Comparison of ENCODE assay signal across 28 cellular contexts in the genomic region with DNA sequence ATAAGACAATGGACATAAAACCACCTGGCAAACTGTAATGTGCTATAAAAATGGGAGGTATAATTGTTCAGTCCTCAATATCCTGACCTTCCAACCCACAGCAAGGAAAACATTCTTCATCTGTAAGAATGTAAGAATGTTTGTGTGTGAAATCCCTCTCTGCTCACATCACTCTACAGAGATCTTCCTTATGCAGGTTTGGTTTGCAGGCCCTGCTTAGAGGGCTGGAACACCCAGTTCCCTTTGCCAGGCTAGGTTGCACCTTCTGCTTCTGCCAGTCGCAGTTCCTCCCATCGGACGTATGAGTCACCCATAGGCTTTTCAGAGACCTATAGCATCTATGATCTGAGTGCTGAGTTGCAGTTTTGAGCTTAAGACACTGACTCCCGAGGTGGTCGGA. TPM values are rescaled to one million over a fixed set of nuclear protein-coding genes. Genes with fewer than 3 reads are reported as not detected.
DNase-seq lines count a peak whose midpoint lies in the region; FAIRE-seq and TF ChIP-seq lines count a peak whose summit lies in the region.
"Had no signal": no experiment of that assay in that cellular context is flagged by ENCODE, and none has a peak within 500 bp of the region (broad histone marks: within the 10 kb centered on the region; RNA-seq: fewer than 3 reads in every experiment).

No MANE protein-coding gene starts in this region.

- no peak overlapping the region for H3T11ph ChIP-seq in H9 (ENCODE audit: low read length)

- no peak for TF ChIP-seq CTCF in HFFc6 (IDR thresholded peaks at IDR 0.05)
- no peak for TF ChIP-seq CTCF in astrocyte (IDR thresholded peaks at IDR 0.05; ENCODE audit: insufficient read depth, low read depth, low read length)
- TF ChIP-seq CTCF in Peyer's patch (IDR thresholded peaks at IDR 0.05), result no peak
- no peak for TF ChIP-seq CTCF in stomach (IDR thresholded peaks at IDR 0.05)
- TF ChIP-seq CTCF in H9 (conservative IDR thresholded peaks at IDR 0.05), result no peak

- H4K5ac ChIP-seq in H9 (ENCODE audit: insufficient read length, low read depth, low read length), result no peak overlapping the region

- no peak overlapping the region for H4K8ac ChIP-seq in H9 (replicated peaks; ENCODE audit: insufficient read length, low read depth, low read length)

- no peak overlapping the region for H2BK120ac ChIP-seq in H9 (ENCODE audit: low read depth, low read length, poor library complexity, severe bottlenecking)

- no peaks in the 10 kb centered on the region for H3K36me3 ChIP-seq in astrocyte (ENCODE audit: insufficient read depth, low read length)
- H3K36me3 ChIP-seq in Peyer's patch, result no peaks in the 10 kb centered on the region
- peaks cover 0 to 15% (median 7%) of the 10 kb centered on the region in 4 donors for H3K36me3 ChIP-seq in stomach
- H3K36me3 ChIP-seq: ascending aorta, right lobe of liver, upper lobe of left lung had no signal

- H2AFZ ChIP-seq in astrocyte (ENCODE audit: low read depth, low read length) (no peak overlapping the region), H9 (ENCODE audit: low read length) (no peak overlapping the region)

- H3K4me2 ChIP-seq in astrocyte (ENCODE audit: low read length) (no peak overlapping the region), H9 (ENCODE audit: insufficient read depth, insufficient read length, low read length) (no peak overlapping the region)

- no peak overlapping the region for H4K91ac ChIP-seq in H9 (ENCODE audit: insufficient read length, low read depth, low read length)

- H2BK12ac ChIP-seq in H9 (ENCODE audit: insufficient read length, low read depth, low read length), result no peak overlapping the region

- H3K18ac ChIP-seq in H9 (ENCODE audit: insufficient read length, low read depth, low read length), result no peak overlapping the region

- no peak overlapping the region for H3K56ac ChIP-seq in H9 (ENCODE audit: insufficient read length, low read depth, low read length)

- no peak overlapping the region for H3K14ac ChIP-seq in H9 (ENCODE audit: insufficient read depth, low read length)

- no peak overlapping the region for H2BK15ac ChIP-seq in H9 (ENCODE audit: low read depth, low read length)

- H2BK20ac ChIP-seq in H9 (ENCODE audit: low read depth, low read length, poor library complexity, severe bottlenecking), result no peak overlapping the region

- H3K9me3 ChIP-seq in astrocyte (ENCODE audit: insufficient read depth, low read depth, low read length) (no peaks in the 10 kb centered on the region), Peyer's patch (no peaks in the 10 kb centered on the region), stomach (no peaks in the 10 kb centered on the region), H9 (ENCODE audit: control insufficient read depth, low read depth, low read length) (no peaks in the 10 kb centered on the region)
- H3K9me3 ChIP-seq: ascending aorta, right lobe of liver, upper lobe of left lung had no signal

- H3K4me3 ChIP-seq in astrocyte (ENCODE audit: insufficient read depth, low read depth, low read length) (no peak overlapping the region), skeletal muscle cell (ENCODE audit: low read depth, low read length) (no peak overlapping the region), Peyer's patch (no peak overlapping the region), stomach (no peak overlapping the region)
- H3K4me3 ChIP-seq: ascending aorta, right lobe of liver, upper lobe of left lung had no signal

- TF ChIP-seq POLR2A in Peyer's patch (IDR thresholded peaks at IDR 0.05) (no peak), stomach (IDR thresholded peaks at IDR 0.05) (no peak)

- no peak overlapping the region for H2AK5ac ChIP-seq in H9 (ENCODE audit: insufficient read length, low read length)

- peaks cover 5% of the 10 kb centered on the region for H3K4me1 ChIP-seq in astrocyte (ENCODE audit: insufficient read depth, low read length)
- H3K4me1 ChIP-seq in Peyer's patch, result no peaks in the 10 kb centered on the region
- H3K4me1 ChIP-seq in stomach, result no peaks in the 10 kb centered on the region
- peaks cover 2% of the 10 kb centered on the region for H3K4me1 ChIP-seq in H9 (ENCODE audit: insufficient read depth, low read length)
- H3K4me1 ChIP-seq: ascending aorta, right lobe of liver, upper lobe of left lung had no signal

- intact Hi-C loops in stomach (cut with DNase I; ENCODE audit: low total_unique reads), result no loop called here

- H3K27me3 Mint-ChIP-seq in HFFc6 (ENCODE audit: insufficient read depth) (no peaks in the 10 kb centered on the region; the same call in 1 of the 2 replicates), astrocyte (ENCODE audit: low read depth, unreplicated experiment) (no peaks in the 10 kb centered on the region), H9 (ENCODE audit: low read depth) (no peaks in the 10 kb centered on the region)
- H3K27me3 Mint-ChIP-seq: activated CD4-positive, alpha-beta T cell treated with anti-CD3 and anti-CD28 coated beads for 36 hours; activated naive CD8-positive, alpha-beta T cell treated with anti-CD3 and anti-CD28 coated beads for 36 hours; stimulated activated memory B cell treated with anti-CD40 and anti-IgM and Interleukin-4, amounts not matched to agents 10 μg/mL and 1 μg/mL and 100 μg/mL, for 72 hours; T-helper 17 cell had no signal

- no peaks in the 10 kb centered on the region for H3K23me2 ChIP-seq in H9 (ENCODE audit: insufficient read length, low read depth, low read length, poor library complexity, severe bottlenecking)

- H2BK5ac ChIP-seq in H9 (ENCODE audit: insufficient read length, low read length), result no peak overlapping the region

- DNase-seq in HFFc6 (peak; percentile 19), astrocyte (ENCODE audit: low read depth) (peak; percentile 51), hepatic stellate cell (ENCODE audit: low spot score) (peak; percentile 17), skeletal muscle cell (ENCODE audit: low read depth) (peak; percentile 34), Peyer's patch (no peak), stomach (no peak), H9 (no peak)
- DNase-seq: activated CD4-positive, alpha-beta T cell treated with anti-CD3 and anti-CD28 coated beads for 36 hours; activated CD8-positive, alpha-beta memory T cell treated with anti-CD3 and anti-CD28 coated beads for 24 hours; activated effector memory CD4-positive, alpha-beta T cell treated with anti-CD3 and anti-CD28 coated beads, Interleukin-2, amount 50 U/mL, for 16 hours; activated naive CD8-positive, alpha-beta T cell treated with anti-CD3 and anti-CD28 coated beads for 36 hours; Calu3; central memory CD4-positive, alpha-beta T cell; dermis blood vessel endothelial cell; DMS79 treated with DMSO at 0.1 percent for 48 hours; KG1; NCI-H1436 treated with DMSO at 0.1 percent for 48 hours; NCI-H2107; NCI-H446; right lobe of liver; stimulated activated CD4-positive, alpha-beta T cell treated with anti-CD3 and anti-CD28 coated beads, Interleukin-4, amount 100 ng/mL, for 24 hours; T-helper 17 cell; upper lobe of left lung had no signal

- WGBS in stomach, 5 donors, result 60 to 79% (median 70%) methylated on average over 4 to 5 of the region's 5 CpGs
- no CpG with 5 or more reads among the region's 5 CpGs for WGBS in H9 (ENCODE audit: extremely low coverage, insufficient read length, low lambda C conversion rate)

- H3K27me3 ChIP-seq in astrocyte (ENCODE audit: insufficient read depth, low read length) (no peaks in the 10 kb centered on the region), Peyer's patch (no peaks in the 10 kb centered on the region), stomach (no peaks in the 10 kb centered on the region), H9 (ENCODE audit: insufficient read depth, low read length) (no peaks in the 10 kb centered on the region)
- H3K27me3 ChIP-seq: ascending aorta, right lobe of liver, upper lobe of left lung had no signal

- H3K4me1 Mint-ChIP-seq in HFFc6 (ENCODE audit: low read depth) (peaks cover 28% of the 10 kb centered on the region), astrocyte (ENCODE audit: low read depth, unreplicated experiment) (peaks cover 7% of the 10 kb centered on the region), H9 (peaks cover 8 to 19% of the 10 kb centered on the region in 2 experiments)
- H3K4me1 Mint-ChIP-seq: activated CD4-positive, alpha-beta T cell treated with anti-CD3 and anti-CD28 coated beads for 36 hours; activated naive CD8-positive, alpha-beta T cell treated with anti-CD3 and anti-CD28 coated beads for 36 hours; stimulated activated memory B cell treated with anti-CD40 and anti-IgM and Interleukin-4, amounts not matched to agents 10 μg/mL and 1 μg/mL and 100 μg/mL, for 72 hours; T-helper 17 cell had no signal

- no peak for FAIRE-seq in astrocyte (lab: Jason Lieb, UNC)
- FAIRE-seq: endometrium, GM18507 had no signal

- no peak overlapping the region for H3K9ac ChIP-seq in astrocyte (ENCODE audit: low read length)
- no peak overlapping the region for H3K9ac ChIP-seq in H9 (ENCODE audit: extremely low read depth, insufficient read length, low read length)

- no peak for TF ChIP-seq EP300 in stomach (IDR thresholded peaks at IDR 0.05)

- no peak overlapping the region for H3K4ac ChIP-seq in H9 (ENCODE audit: low read depth, low read length)

- H3K36me3 Mint-ChIP-seq in HFFc6 (ENCODE audit: low read depth) (0 out of 2 replicates have a peak, but pooled peaks cover 9% of the 10 kb centered on the region), astrocyte (ENCODE audit: low read depth, unreplicated experiment) (peaks cover 14% of the 10 kb centered on the region), H9 (ENCODE audit: insufficient read depth in 1 of 3, low read depth in 3 of 3) (peaks cover 0 to 2% (median 0%) of the 10 kb centered on the region in 3 experiments; a peak in 2 of 7 replicates)

- H4K20me1 ChIP-seq in astrocyte (ENCODE audit: insufficient read depth, low read length), result no peaks in the 10 kb centered on the region
- H4K20me1 ChIP-seq in H9 (ENCODE audit: control insufficient read depth, insufficient read depth, insufficient read length), result no peaks in the 10 kb centered on the region

- no peak overlapping the region for H3K23ac ChIP-seq in H9 (ENCODE audit: insufficient read length, low read depth, low read length)

- H3K4me3 Mint-ChIP-seq in HFFc6, result no peak overlapping the region
- no peak overlapping the region for H3K4me3 Mint-ChIP-seq in astrocyte (ENCODE audit: unreplicated experiment)
- no peak overlapping the region for H3K4me3 Mint-ChIP-seq in H9
- H3K4me3 Mint-ChIP-seq: activated CD4-positive, alpha-beta T cell treated with anti-CD3 and anti-CD28 coated beads for 36 hours; activated naive CD8-positive, alpha-beta T cell treated with anti-CD3 and anti-CD28 coated beads for 36 hours; stimulated activated memory B cell treated with anti-CD40 and anti-IgM and Interleukin-4, amounts not matched to agents 10 μg/mL and 1 μg/mL and 100 μg/mL, for 72 hours; T-helper 17 cell had no signal

- no peaks in the 10 kb centered on the region for H3K79me1 ChIP-seq in H9 (ENCODE audit: insufficient read depth, low read depth, low read length, poor library complexity, severe bottlenecking)

- no peaks in the 10 kb centered on the region for H3K9me3 Mint-ChIP-seq in HFFc6
- H3K9me3 Mint-ChIP-seq in astrocyte (ENCODE audit: unreplicated experiment), result peaks cover 5% of the 10 kb centered on the region
- no peaks in the 10 kb centered on the region for H3K9me3 Mint-ChIP-seq in H9
- H3K9me3 Mint-ChIP-seq: activated naive CD8-positive, alpha-beta T cell treated with anti-CD3 and anti-CD28 coated beads for 36 hours; stimulated activated memory B cell treated with anti-CD40 and anti-IgM and Interleukin-4, amounts not matched to agents 10 μg/mL and 1 μg/mL and 100 μg/mL, for 72 hours had no signal

- H3K27ac Mint-ChIP-seq in HFFc6, result no peak overlapping the region
- no peak overlapping the region for H3K27ac Mint-ChIP-seq in astrocyte (ENCODE audit: unreplicated experiment)
- H3K27ac Mint-ChIP-seq in H9, result no peak overlapping the region; a peak in 1 of 7 replicates
- H3K27ac Mint-ChIP-seq: activated CD4-positive, alpha-beta T cell treated with anti-CD3 and anti-CD28 coated beads for 36 hours; activated naive CD8-positive, alpha-beta T cell treated with anti-CD3 and anti-CD28 coated beads for 36 hours; stimulated activated memory B cell treated with anti-CD40 and anti-IgM and Interleukin-4, amounts not matched to agents 10 μg/mL and 1 μg/mL and 100 μg/mL, for 72 hours; T-helper 17 cell had no signal

- H3K79me2 ChIP-seq in astrocyte (ENCODE audit: insufficient read depth, low read length) (no peaks in the 10 kb centered on the region), H9 (ENCODE audit: insufficient read depth, low read length) (no peaks in the 10 kb centered on the region)

- H3K27ac ChIP-seq in astrocyte (ENCODE audit: low read depth, low read length) (no peak overlapping the region), Peyer's patch (no peak overlapping the region), stomach (no peak overlapping the region), H9 (ENCODE audit: insufficient read length, low read depth, low read length) (no peak overlapping the region)
- H3K27ac ChIP-seq: ascending aorta, C4-2B, right lobe of liver, upper lobe of left lung had no signal

RNA-seq across cellular contexts. Expression of gene MINAR1, which starts 24.1 kb away (rescaled TPM):
- total RNA-seq in HFFc6 (2021; fragmentation: NEBNext Ultra II Directional; extraction: Animal tissue kit (Norgen Biotek cat#: 25700)), result under 1 TPM; 0.35 to 0.62 (median 0.52) TPM
- 1.7 TPM in 2 replicates for total RNA-seq in astrocyte
- total RNA-seq in Peyer's patch, result 1 to 10 TPM in 1 of 4 donors, under 1 TPM in 2, not detected in 1; 0.13 to 1.7 (median 0.66) TPM
- total RNA-seq in stomach, result 1 to 10 TPM in 1 of 5 donors, under 1 TPM in 1, not detected in 3; 0.29 to 1.3 TPM
- polyA plus RNA-seq in stomach, result under 1 TPM; 0.12 to 0.25 (median 0.15) TPM
- 0.74 and 0.77 TPM in 2 replicates for total RNA-seq in H9 (2021)

Comparison
In these comparisons a context has a peak if more than half of its experiments do, and no peak if none do; other contexts are left out.
1. DNase-seq: peak in HFFc6 (single experiment), astrocyte (single experiment), hepatic stellate cell (single experiment) and skeletal muscle cell (single experiment); none in Peyer's patch (0 of 3), stomach (single experiment) and H9 (single experiment).